8 cellular contexts compared by ENCODE assay signal in the genomic region with DNA sequence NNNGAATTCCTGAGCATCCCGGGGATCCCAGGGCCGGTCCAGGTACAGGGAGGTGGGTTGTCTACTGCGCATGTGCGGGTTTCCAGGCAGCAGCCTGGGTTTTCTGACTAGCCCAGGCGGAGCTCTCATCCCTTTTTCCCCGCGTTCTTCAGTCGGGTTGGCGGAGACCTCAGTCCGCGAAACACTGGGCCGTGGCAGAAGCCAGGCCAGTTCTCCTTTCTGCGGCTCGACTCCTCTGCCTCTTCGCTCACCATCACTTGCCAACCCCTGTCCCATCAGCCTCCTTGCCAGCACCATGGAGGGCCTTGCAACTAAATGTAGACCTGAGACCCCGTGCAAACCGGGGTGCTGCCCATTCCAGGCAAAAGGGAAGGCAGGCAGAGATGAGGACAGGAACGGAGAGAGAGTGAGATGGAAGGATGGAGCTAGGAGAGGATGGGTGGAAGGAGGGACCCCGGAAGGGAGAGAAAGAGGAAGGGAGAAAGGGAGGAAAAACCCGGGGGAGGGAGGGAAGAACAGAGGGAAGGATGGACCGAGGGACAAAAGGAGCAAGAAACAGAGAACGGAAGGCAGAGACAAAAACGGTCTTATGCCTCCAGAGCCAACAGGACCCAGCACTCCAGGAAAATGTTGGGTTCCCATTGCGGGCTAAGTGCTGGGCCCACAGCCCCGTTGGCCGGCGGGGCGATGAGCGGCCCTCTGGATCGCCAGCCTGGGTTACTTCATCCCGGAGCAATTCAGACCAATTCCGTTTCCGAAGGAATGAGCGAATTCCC.
DNase-seq lines count a peak whose midpoint lies in the region; ATAC-seq, FAIRE-seq and TF ChIP-seq lines count a peak whose summit lies in the region.

No MANE protein-coding gene starts in this region.

- H3K27ac ChIP-seq in astrocyte (ENCODE audit: low read depth, low read length) (no peak overlapping the region), keratinocyte (ENCODE audit: control insufficient read depth, insufficient read depth, low read length) (no peak overlapping the region)

- H2AFZ ChIP-seq in astrocyte (ENCODE audit: low read depth, low read length): peak overlapping the region; percentile 51
- peak overlapping the region; percentile 33 for H2AFZ ChIP-seq in keratinocyte (ENCODE audit: control insufficient read depth, low read length)

- H3K9ac ChIP-seq in astrocyte (ENCODE audit: low read length): peak overlapping the region; percentile 36
- no peak overlapping the region for H3K9ac ChIP-seq in keratinocyte (ENCODE audit: control insufficient read depth, extremely low read depth, insufficient read depth, low read length)

- TF ChIP-seq CTCF in astrocyte (IDR thresholded peaks at IDR 0.05; ENCODE audit: insufficient read depth, low read depth, low read length) (no peak), keratinocyte (optimal IDR thresholded peaks at IDR 0.05 in 1 of 3, IDR thresholded peaks at IDR 0.05 in 1 of 3, conservative IDR thresholded peaks at IDR 0.05 in 1 of 3; ENCODE audit: extremely low read depth in 1 of 3, insufficient read depth in 2 of 3, low read length in 3 of 3) (no peak)

- H3K9me3 ChIP-seq in astrocyte (ENCODE audit: insufficient read depth, low read depth, low read length) (peaks cover 15% of the 10 kb centered on the region), keratinocyte (ENCODE audit: control insufficient read depth, low read depth, low read length) (peaks cover 20% of the 10 kb centered on the region)

- H4K20me1 ChIP-seq in astrocyte (ENCODE audit: insufficient read depth, low read length): no peaks in the 10 kb centered on the region
- no peaks in the 10 kb centered on the region for H4K20me1 ChIP-seq in keratinocyte (ENCODE audit: control insufficient read depth, extremely low read depth, insufficient read depth, low read length)

- H3K4me3 ChIP-seq in astrocyte (ENCODE audit: insufficient read depth, low read depth, low read length) (peak overlapping the region; percentile 16), keratinocyte (ENCODE audit: control insufficient read depth in 2 of 3, extremely low read depth in 1 of 3, insufficient read depth in 2 of 3, low read depth in 1 of 3, low read length in 3 of 3) (no peak overlapping the region)

- H3K9me1 ChIP-seq in keratinocyte (ENCODE audit: control insufficient read depth, extremely low read depth, insufficient read depth, low read length): no peaks in the 10 kb centered on the region

- H3K79me2 ChIP-seq in astrocyte (ENCODE audit: insufficient read depth, low read length) (no peaks in the 10 kb centered on the region), keratinocyte (ENCODE audit: control insufficient read depth, insufficient read depth, low read length) (no peaks in the 10 kb centered on the region)

- ATAC-seq in GM19463 (IDR thresholded peaks at IDR 0.05; ENCODE audit: unreplicated experiment) (peak; percentile 57), HG03439 (IDR thresholded peaks at IDR 0.05; ENCODE audit: unreplicated experiment) (no peak), GM18873 (IDR thresholded peaks at IDR 0.05; ENCODE audit: low FRiP score, unreplicated experiment) (no peak)

- H3K4me2 ChIP-seq in astrocyte (ENCODE audit: low read length) (peak overlapping the region; percentile 63), keratinocyte (ENCODE audit: control insufficient read depth, extremely low read depth, insufficient read depth, low read depth, low read length) (no peak overlapping the region)

- H3K4me1 Mint-ChIP-seq in astrocyte (ENCODE audit: low read depth, unreplicated experiment): no peaks in the 10 kb centered on the region

- peaks cover 14% of the 10 kb centered on the region for H3K9me3 Mint-ChIP-seq in astrocyte (ENCODE audit: unreplicated experiment)

- dilution Hi-C loops in keratinocyte (cut with MboI; ENCODE audit: extremely low pct_ligation_motif_present, low sequenced_read_pairs): no loop called here

- no peak overlapping the region for H3K4me3 Mint-ChIP-seq in astrocyte (ENCODE audit: unreplicated experiment)

- H3K27me3 ChIP-seq in astrocyte (ENCODE audit: insufficient read depth, low read length) (no peaks in the 10 kb centered on the region), keratinocyte (ENCODE audit: control insufficient read depth, extremely low read depth, insufficient read depth, low read length) (no peaks in the 10 kb centered on the region)

- DNase-seq in Kasumi-1 (lab: John Stamatoyannopoulos, UW): peak; percentile 38 to 64
- peak; percentile 36 for DNase-seq in astrocyte (ENCODE audit: low read depth)
- no peak for DNase-seq in keratinocyte (ENCODE audit: low read depth, low spot score)
- DNase-seq in NCI-H1436 (lab: John Stamatoyannopoulos, UW): no peak
- no peak for DNase-seq in mesenteric fat pad (ENCODE audit: low spot score)

- no peak overlapping the region for H3K27ac Mint-ChIP-seq in astrocyte (ENCODE audit: unreplicated experiment)

- peaks cover 2% of the 10 kb centered on the region for H3K27me3 Mint-ChIP-seq in astrocyte (ENCODE audit: low read depth, unreplicated experiment)

- no peaks in the 10 kb centered on the region for H3K36me3 ChIP-seq in astrocyte (ENCODE audit: insufficient read depth, low read length)
- H3K36me3 ChIP-seq in keratinocyte (ENCODE audit: control insufficient read depth in 2 of 2, extremely low read depth in 1 of 2, insufficient read depth in 2 of 2, low read length in 2 of 2): no peaks in the 10 kb centered on the region

- peaks cover 3% of the 10 kb centered on the region for H3K36me3 Mint-ChIP-seq in astrocyte (ENCODE audit: low read depth, unreplicated experiment)

- H3K4me1 ChIP-seq in astrocyte (ENCODE audit: insufficient read depth, low read length) (no peaks in the 10 kb centered on the region), keratinocyte (ENCODE audit: control insufficient read depth, extremely low read depth, insufficient read depth, low read length) (no peaks in the 10 kb centered on the region)

- FAIRE-seq in astrocyte (lab: Jason Lieb, UNC): no peak
- FAIRE-seq in keratinocyte (lab: Jason Lieb, UNC): no peak

Comparison
In these comparisons a context has a peak if more than half of its experiments do, and no peak if none do; other contexts are left out.
1. DNase-seq: peak in Kasumi-1 (2 of 2) and astrocyte (single experiment); none in keratinocyte (single experiment), NCI-H1436 (single experiment) and mesenteric fat pad (single experiment).